In the genomic region with DNA sequence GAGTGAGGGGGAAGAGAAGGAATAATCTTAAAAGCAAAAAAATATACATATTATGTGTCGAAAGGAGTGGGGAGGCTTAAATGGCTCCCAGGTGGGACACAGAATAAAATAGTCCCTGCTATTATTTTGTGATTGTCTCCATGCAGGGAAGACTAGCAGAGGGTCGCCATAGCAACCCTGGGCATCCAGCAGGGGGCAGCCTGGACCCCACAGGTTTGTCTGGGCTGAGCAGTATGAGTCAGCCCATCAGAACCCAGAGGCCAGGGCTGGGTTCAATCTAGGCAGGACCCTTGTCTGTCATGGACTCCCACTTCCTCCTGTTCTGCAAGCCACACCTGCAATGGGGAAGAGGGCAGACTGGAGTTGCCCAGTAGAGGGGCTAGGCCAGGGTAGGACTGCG, we compare ENCODE assay signal across 8 cellular contexts. TPM values are rescaled to one million over a fixed set of nuclear protein-coding genes. Genes with fewer than 3 reads are reported as not detected.
A peak's percentile ranks its signal among the peaks of the same experiment; 100 is the strongest.
DNase-seq lines count a peak whose midpoint lies in the region; TF ChIP-seq lines count a peak whose summit lies in the region.

No MANE protein-coding gene starts in this region.

- no peaks in the 10 kb centered on the region for H3K9me2 ChIP-seq in SK-N-SH

- no peaks in the 10 kb centered on the region for H3K9me3 ChIP-seq in SK-N-SH

- no peak overlapping the region for H3K27ac ChIP-seq in SK-N-SH (ENCODE audit: low read depth in 2 of 2, low read length in 1 of 2)

- TF ChIP-seq RAD21 in SK-N-SH (IDR thresholded peaks at IDR 0.05; ENCODE audit: low read length), result peak; percentile 41

- TF ChIP-seq CTCF in GM13977 (IDR thresholded peaks at IDR 0.05; ENCODE audit: extremely low read depth, insufficient read depth, missing control alignments) (peak; percentile 28), SK-N-SH (IDR thresholded peaks at IDR 0.05) (peak; percentile 45)

- WGBS in SK-N-SH (ENCODE audit: low lambda C conversion rate), result 59% methylated on average over 3 of the region's 3 CpGs

- H4K20me1 ChIP-seq in SK-N-SH (ENCODE audit: insufficient read depth), result no peaks in the 10 kb centered on the region

- no peak overlapping the region for H2AFZ ChIP-seq in SK-N-SH (ENCODE audit: low read depth)

- H3K79me2 ChIP-seq in SK-N-SH (ENCODE audit: insufficient read depth), result no peaks in the 10 kb centered on the region

- CTCF ChIA-PET in SK-N-SH (lab: Yijun Ruan, JAX), result interaction anchor here (0.9 to 9.3 kb wide), 8 partner anchors 8 to 225 kb away, joined by 3 to 117 read pairs (median 4); a partner anchor contains a TSS

- no peak overlapping the region for H3K4me2 ChIP-seq in SK-N-SH

- H3K9ac ChIP-seq in SK-N-SH, result no peak overlapping the region

- in situ Hi-C loops in GM13977 (cut with MboI; ENCODE audit: low pct_unique_long_range_greater_than_20kb, low sequenced_read_pairs, unreplicated experiment), result no loop called here

- no peak for TF ChIP-seq EP300 in SK-N-SH (IDR thresholded peaks at IDR 0.05; ENCODE audit: borderline replicate concordance in 1 of 2, low read depth in 1 of 2, low read length in 1 of 2)

- H3F3A ChIP-seq in SK-N-SH (replicated peaks; ENCODE audit: insufficient read depth), result no peaks in the 10 kb centered on the region

- H3K4me1 ChIP-seq in SK-N-SH (ENCODE audit: control insufficient read depth in 1 of 2, insufficient read depth in 2 of 2, low read depth in 1 of 2, low read length in 1 of 2), result peaks cover 0 to 9% of the 10 kb centered on the region in 2 experiments; a peak in 1 of 4 replicates

- peaks cover 32% of the 10 kb centered on the region; the same call in 1 of the 2 replicates for H3K27me3 ChIP-seq in SK-N-SH (ENCODE audit: insufficient read depth)

- H3K4me3 ChIP-seq in SK-N-SH (ENCODE audit: low read depth in 2 of 2, low read length in 1 of 2), result no peak overlapping the region

- DNase-seq in COLO668 (lab: John Stamatoyannopoulos, UW; ENCODE audit: unreplicated experiment) (peak; percentile 5), GM13977 (ENCODE audit: low spot score) (no peak), SK-N-SH (peak; percentile 70), iPS-NIHi7 (ENCODE audit: extremely low spot score) (peak; percentile 88), NCI-H2029 treated with DMSO at 0.1 percent for 48 hours (lab: John Stamatoyannopoulos, UW) (no peak), GM03348 (ENCODE audit: low spot score) (no peak), amniotic stem cell (lab: John Stamatoyannopoulos, UW) (no peak), SKM-1 treated with dmso at 0.1 percent for 144 hours (lab: John Stamatoyannopoulos, UW; ENCODE audit: unreplicated experiment) (no peak)

- no peaks in the 10 kb centered on the region for H3K36me3 ChIP-seq in SK-N-SH (replicated peaks in 1 of 2; ENCODE audit: control insufficient read depth in 1 of 2, insufficient read depth in 2 of 2, low read length in 1 of 2)

- POLR2A ChIA-PET in SK-N-SH (lab: Yijun Ruan, JAX), result no interaction called here

TF ChIP-seq in SK-N-SH, 30 proteins besides CTCF, POLR2A, EP300 and RAD21:
- no peak for TF ChIP-seq RXRA (IDR thresholded peaks at IDR 0.05; ENCODE audit: borderline replicate concordance, low read depth)
- TF ChIP-seq FOSL2 (IDR thresholded peaks at IDR 0.05; ENCODE audit: borderline replicate concordance, low read depth), result no peak
- no peak for TF ChIP-seq MEF2A (IDR thresholded peaks at IDR 0.05; ENCODE audit: borderline replicate concordance, low read depth)
- TF ChIP-seq SIN3A (IDR thresholded peaks at IDR 0.05; ENCODE audit: borderline replicate concordance, low read depth, low read length), result no peak
- TF ChIP-seq RCOR1 (IDR thresholded peaks at IDR 0.05; ENCODE audit: low read length), result no peak
- TF ChIP-seq, protein P1, sequence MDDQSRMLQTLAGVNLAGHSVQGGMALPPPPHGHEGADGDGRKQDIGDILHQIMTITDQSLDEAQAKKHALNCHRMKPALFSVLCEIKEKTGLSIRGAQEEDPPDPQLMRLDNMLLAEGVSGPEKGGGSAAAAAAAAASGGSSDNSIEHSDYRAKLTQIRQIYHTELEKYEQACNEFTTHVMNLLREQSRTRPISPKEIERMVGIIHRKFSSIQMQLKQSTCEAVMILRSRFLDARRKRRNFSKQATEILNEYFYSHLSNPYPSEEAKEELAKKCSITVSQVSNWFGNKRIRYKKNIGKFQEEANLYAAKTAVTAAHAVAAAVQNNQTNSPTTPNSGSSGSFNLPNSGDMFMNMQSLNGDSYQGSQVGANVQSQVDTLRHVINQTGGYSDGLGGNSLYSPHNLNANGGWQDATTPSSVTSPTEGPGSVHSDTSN (IDR thresholded peaks at IDR 0.05), result no peak
- TF ChIP-seq, protein P2, sequence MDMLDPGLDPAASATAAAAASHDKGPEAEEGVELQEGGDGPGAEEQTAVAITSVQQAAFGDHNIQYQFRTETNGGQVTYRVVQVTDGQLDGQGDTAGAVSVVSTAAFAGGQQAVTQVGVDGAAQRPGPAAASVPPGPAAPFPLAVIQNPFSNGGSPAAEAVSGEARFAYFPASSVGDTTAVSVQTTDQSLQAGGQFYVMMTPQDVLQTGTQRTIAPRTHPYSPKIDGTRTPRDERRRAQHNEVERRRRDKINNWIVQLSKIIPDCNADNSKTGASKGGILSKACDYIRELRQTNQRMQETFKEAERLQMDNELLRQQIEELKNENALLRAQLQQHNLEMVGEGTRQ (IDR thresholded peaks at IDR 0.05; ENCODE audit: borderline replicate concordance, low read depth, low read length), result no peak
- TF ChIP-seq TAF1 (IDR thresholded peaks at IDR 0.05; ENCODE audit: borderline replicate concordance, low read depth, low read length), result no peak
- TF ChIP-seq, protein P3, sequence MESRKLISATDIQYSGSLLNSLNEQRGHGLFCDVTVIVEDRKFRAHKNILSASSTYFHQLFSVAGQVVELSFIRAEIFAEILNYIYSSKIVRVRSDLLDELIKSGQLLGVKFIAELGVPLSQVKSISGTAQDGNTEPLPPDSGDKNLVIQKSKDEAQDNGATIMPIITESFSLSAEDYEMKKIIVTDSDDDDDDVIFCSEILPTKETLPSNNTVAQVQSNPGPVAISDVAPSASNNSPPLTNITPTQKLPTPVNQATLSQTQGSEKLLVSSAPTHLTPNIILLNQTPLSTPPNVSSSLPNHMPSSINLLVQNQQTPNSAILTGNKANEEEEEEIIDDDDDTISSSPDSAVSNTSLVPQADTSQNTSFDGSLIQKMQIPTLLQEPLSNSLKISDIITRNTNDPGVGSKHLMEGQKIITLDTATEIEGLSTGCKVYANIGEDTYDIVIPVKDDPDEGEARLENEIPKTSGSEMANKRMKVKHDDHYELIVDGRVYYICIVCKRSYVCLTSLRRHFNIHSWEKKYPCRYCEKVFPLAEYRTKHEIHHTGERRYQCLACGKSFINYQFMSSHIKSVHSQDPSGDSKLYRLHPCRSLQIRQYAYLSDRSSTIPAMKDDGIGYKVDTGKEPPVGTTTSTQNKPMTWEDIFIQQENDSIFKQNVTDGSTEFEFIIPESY (IDR thresholded peaks at IDR 0.05; ENCODE audit: borderline replicate concordance, low read depth), result no peak
- TF ChIP-seq, protein P4, sequence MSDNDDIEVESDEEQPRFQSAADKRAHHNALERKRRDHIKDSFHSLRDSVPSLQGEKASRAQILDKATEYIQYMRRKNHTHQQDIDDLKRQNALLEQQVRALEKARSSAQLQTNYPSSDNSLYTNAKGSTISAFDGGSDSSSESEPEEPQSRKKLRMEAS (IDR thresholded peaks at IDR 0.05; ENCODE audit: low read depth), result no peak
- TF ChIP-seq MXI1 (IDR thresholded peaks at IDR 0.05; ENCODE audit: low read depth, low read length), result no peak
- no peak for TF ChIP-seq EZH2phosphoT487 (IDR thresholded peaks at IDR 0.05; ENCODE audit: borderline replicate concordance, low read depth)
- TF ChIP-seq, protein P5, sequence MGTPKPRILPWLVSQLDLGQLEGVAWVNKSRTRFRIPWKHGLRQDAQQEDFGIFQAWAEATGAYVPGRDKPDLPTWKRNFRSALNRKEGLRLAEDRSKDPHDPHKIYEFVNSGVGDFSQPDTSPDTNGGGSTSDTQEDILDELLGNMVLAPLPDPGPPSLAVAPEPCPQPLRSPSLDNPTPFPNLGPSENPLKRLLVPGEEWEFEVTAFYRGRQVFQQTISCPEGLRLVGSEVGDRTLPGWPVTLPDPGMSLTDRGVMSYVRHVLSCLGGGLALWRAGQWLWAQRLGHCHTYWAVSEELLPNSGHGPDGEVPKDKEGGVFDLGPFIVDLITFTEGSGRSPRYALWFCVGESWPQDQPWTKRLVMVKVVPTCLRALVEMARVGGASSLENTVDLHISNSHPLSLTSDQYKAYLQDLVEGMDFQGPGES (IDR thresholded peaks at IDR 0.05; ENCODE audit: low read depth, low read length), result no peak
- no peak for TF ChIP-seq NRF1 (IDR thresholded peaks at IDR 0.05; ENCODE audit: low read depth, low read length)
- no peak for TF ChIP-seq ELF1 (IDR thresholded peaks at IDR 0.05)

RNA-seq across cellular contexts. Expression of a gene that starts 17.6 kb away (rescaled TPM):
- polyA plus RNA-seq in SK-N-SH (2012; rRNA removed), result 0.29 and 0.56 TPM in 2 replicates
- polyA plus RNA-seq in SK-N-SH (2012; cell fraction: cytosol; rRNA removed), result 0.27 and 0.59 TPM in 2 replicates
- polyA plus RNA-seq in SK-N-SH (2012; cell fraction: nucleus; rRNA removed), result 0.13 and 0.39 TPM in 2 replicates

Comparison
In these comparisons a context has a peak if more than half of its experiments do, and no peak if none do; other contexts are left out.
1. DNase-seq: peak in COLO668 (single experiment), SK-N-SH (single experiment) and iPS-NIHi7 (single experiment); none in GM13977 (single experiment), NCI-H2029 treated with DMSO at 0.1 percent for 48 hours (single experiment), GM03348 (single experiment), amniotic stem cell (single experiment) and SKM-1 treated with dmso at 0.1 percent for 144 hours (single experiment).